In the genomic region with DNA sequence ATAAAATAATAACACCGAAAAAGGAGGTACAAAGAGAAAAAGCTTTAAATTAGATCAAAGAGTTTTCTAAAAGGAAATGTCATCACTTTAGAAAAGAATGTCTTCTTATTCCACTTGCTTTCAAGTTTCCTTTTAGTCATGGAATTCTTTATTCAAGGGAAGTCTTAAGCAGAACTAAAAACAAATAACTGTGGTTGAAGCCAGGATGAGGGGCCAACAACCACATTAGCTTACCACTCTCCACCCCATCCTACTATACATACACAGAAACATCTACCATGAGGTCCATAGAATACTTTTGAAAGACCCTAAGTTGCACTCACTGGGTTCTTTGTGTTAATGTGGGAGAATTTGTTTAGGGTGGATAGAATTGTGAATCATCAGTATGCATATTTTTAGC, we compare ENCODE assay signal across 20 cellular contexts.
"Had no signal": no experiment of that assay in that cellular context is flagged by ENCODE, and none has a peak within 500 bp of the region (broad histone marks: within the 10 kb centered on the region; RNA-seq: fewer than 3 reads in every experiment).

No MANE protein-coding gene starts in this region.

- H3K9me3 ChIP-seq: heart left ventricle, right atrium auricular region, transverse colon had no signal

- H2AFZ ChIP-seq: neural progenitor cell had no signal

- H3K4me1 ChIP-seq: heart left ventricle, neural progenitor cell, right atrium auricular region, spleen, transverse colon had no signal

- H3K27me3 Mint-ChIP-seq: activated CD8-positive, alpha-beta memory T cell treated with anti-CD3 and anti-CD28 coated beads, Interleukin-2, amount 10 ng/mL, durations not matched to agents 7 days and 5 days; activated naive CD8-positive, alpha-beta T cell treated with anti-CD3 and anti-CD28 coated beads for 36 hours; activated T-cell treated with anti-CD3 and anti-CD28 coated beads, Interleukin-2, amount 50 U/mL, for 24 hours had no signal

- H3K9me3 Mint-ChIP-seq: neural progenitor cell had no signal

- H3K36me3 Mint-ChIP-seq: activated CD8-positive, alpha-beta memory T cell treated with anti-CD3 and anti-CD28 coated beads, Interleukin-2, amount 10 ng/mL, durations not matched to agents 7 days and 5 days; activated naive CD8-positive, alpha-beta T cell treated with anti-CD3 and anti-CD28 coated beads for 36 hours; neural progenitor cell had no signal

- H3K4me3 Mint-ChIP-seq: activated CD8-positive, alpha-beta memory T cell treated with anti-CD3 and anti-CD28 coated beads, Interleukin-2, amount 10 ng/mL, durations not matched to agents 7 days and 5 days; activated naive CD8-positive, alpha-beta T cell treated with anti-CD3 and anti-CD28 coated beads for 36 hours; activated T-cell treated with anti-CD3 and anti-CD28 coated beads, Interleukin-2, amount 50 U/mL, for 24 hours; neural progenitor cell had no signal

- H3K27ac Mint-ChIP-seq: activated CD8-positive, alpha-beta memory T cell treated with anti-CD3 and anti-CD28 coated beads, Interleukin-2, amount 10 ng/mL, durations not matched to agents 7 days and 5 days; activated naive CD8-positive, alpha-beta T cell treated with anti-CD3 and anti-CD28 coated beads for 36 hours; activated T-cell treated with anti-CD3 and anti-CD28 coated beads, Interleukin-2, amount 50 U/mL, for 24 hours had no signal

- ATAC-seq: activated CD8-positive, alpha-beta memory T cell treated with anti-CD3 and anti-CD28 coated beads, Interleukin-2, amount 10 ng/mL, durations not matched to agents 7 days and 5 days; heart left ventricle had no signal

- DNase-seq: activated CD4-positive, alpha-beta T cell treated with anti-CD3 and anti-CD28 coated beads for 1 hour; activated CD4-positive, alpha-beta T cell treated with anti-CD3 and anti-CD28 coated beads, Interleukin-2, amount 50 U/mL, for 48 hours; activated CD8-positive, alpha-beta memory T cell treated with anti-CD3 and anti-CD28 coated beads, Interleukin-2, amount 10 ng/mL, durations not matched to agents 7 days and 5 days; activated effector memory CD4-positive, alpha-beta T cell treated with anti-CD3 and anti-CD28 coated beads, Interleukin-2, amount 50 U/mL, for 16 hours; activated naive CD8-positive, alpha-beta T cell treated with anti-CD3 and anti-CD28 coated beads for 36 hours; activated T-cell treated with anti-CD3 and anti-CD28 coated beads, Interleukin-2, amount 50 U/mL, for 24 hours; aorta; effector memory CD4-positive, alpha-beta T cell; erythroblast; heart left ventricle; kidney; spleen; stimulated activated CD4-positive, alpha-beta T cell treated with anti-CD3 and anti-CD28 coated beads, Interleukin-1b, Interleukin-23, amount 100 ng/mL, for 48 hours; stimulated activated naive CD4-positive, alpha-beta T cell; substantia nigra; SW 1271; transverse colon had no signal

- H3K9ac ChIP-seq: neural progenitor cell had no signal

- H3K4me2 ChIP-seq: neural progenitor cell had no signal

- H3K4me1 Mint-ChIP-seq: activated CD8-positive, alpha-beta memory T cell treated with anti-CD3 and anti-CD28 coated beads, Interleukin-2, amount 10 ng/mL, durations not matched to agents 7 days and 5 days; activated naive CD8-positive, alpha-beta T cell treated with anti-CD3 and anti-CD28 coated beads for 36 hours; neural progenitor cell had no signal

- H3K27ac ChIP-seq: heart left ventricle, neural progenitor cell, right atrium auricular region, transverse colon had no signal

- H3K4me3 ChIP-seq: coronary artery, heart left ventricle, neural progenitor cell, right atrium auricular region, spleen, transverse colon had no signal

- H3K27me3 ChIP-seq: heart left ventricle, neural progenitor cell, right atrium auricular region, spleen, transverse colon had no signal

- H3K36me3 ChIP-seq: heart left ventricle, neural progenitor cell, right atrium auricular region, spleen, transverse colon had no signal
